ENCODE assay signal across 19 cellular contexts in genomic region chr20:48766205-48766604, GRCh38.
DNase-seq lines count a peak whose midpoint lies in the region; ATAC-seq lines count a peak whose summit lies in the region.
"Had no signal": no experiment of that assay in that cellular context is flagged by ENCODE, and none has a peak within 500 bp of the region (broad histone marks: within the 10 kb centered on the region; RNA-seq: fewer than 3 reads in every experiment).

No MANE protein-coding gene starts in this region.

- CTCF ChIA-PET in CD4-positive, alpha-beta memory T cell (lab: Charles Lee; ENCODE audit: partially characterized antibody), result no interaction called here
- CTCF ChIA-PET in naive thymus-derived CD4-positive, alpha-beta T cell (lab: Charles Lee), result no interaction called here

- no peaks in the 10 kb centered on the region for H3K9me3 ChIP-seq in CD4-positive, alpha-beta memory T cell (ENCODE audit: control insufficient read depth in 1 of 2, low read length in 2 of 2)
- no peaks in the 10 kb centered on the region for H3K9me3 ChIP-seq in naive thymus-derived CD4-positive, alpha-beta T cell (ENCODE audit: control insufficient read depth in 2 of 3, low read length in 3 of 3)

- no peaks in the 10 kb centered on the region for H3K27me3 ChIP-seq in CD4-positive, alpha-beta memory T cell (ENCODE audit: insufficient read depth, low read length)
- H3K27me3 ChIP-seq in naive thymus-derived CD4-positive, alpha-beta T cell (ENCODE audit: control insufficient read depth in 2 of 2, insufficient read depth in 2 of 2, low read length in 2 of 2), result no peaks in the 10 kb centered on the region

- DNase-seq in NCI-H2107 treated with DMSO at 0.1 percent for 48 hours (lab: John Stamatoyannopoulos, UW; ENCODE audit: unreplicated experiment), result peak; percentile 41
- DNase-seq in NCI-H2107 (lab: John Stamatoyannopoulos, UW), result no peak
- no peak for DNase-seq in CD4-positive, alpha-beta memory T cell
- no peak for DNase-seq in naive thymus-derived CD4-positive, alpha-beta T cell
- no peak for DNase-seq in NCI-H1436 (lab: John Stamatoyannopoulos, UW)
- DNase-seq: activated CD4-positive, CD25-positive, alpha-beta regulatory T cell treated with anti-CD3 and anti-CD28 coated beads, Interleukin-2, amount 50 U/mL, for 72 hours; anterior cingulate cortex; C1 segment of cervical spinal cord; DND-41; KG1; NCI-H1092 treated with DMSO at 0.1 percent for 48 hours; NCI-H226; Right ventricle myocardium superior; small intestine had no signal

- H3K27ac ChIP-seq in CD4-positive, alpha-beta memory T cell (ENCODE audit: low read depth, low read length), result peak overlapping the region; percentile 83
- H3K27ac ChIP-seq in naive thymus-derived CD4-positive, alpha-beta T cell (ENCODE audit: low read depth, low read length), result no peak overlapping the region
- H3K27ac ChIP-seq: 22Rv1, parathyroid adenoma had no signal

- peaks cover 56 to 97% (median 82%) of the 10 kb centered on the region in 4 donors for H3K4me1 Mint-ChIP-seq in CD4-positive, alpha-beta memory T cell
- H3K4me1 Mint-ChIP-seq in activated T-helper 17 cell treated with anti-CD3 and anti-CD28 coated beads, Interleukin-2, amount 50 U/mL, for 72 hours, result peaks cover 61% of the 10 kb centered on the region
- H3K4me1 Mint-ChIP-seq in naive thymus-derived CD4-positive, alpha-beta T cell, result peaks cover 31 to 87% (median 47%) of the 10 kb centered on the region in 7 donors

- POLR2A ChIA-PET in CD4-positive, alpha-beta memory T cell (lab: Charles Lee; ENCODE audit: partially characterized antibody), result interaction anchor here (1.1 kb wide), 1 partner anchor 59 kb away, joined by 5 read pairs; no protein-coding TSS in a partner anchor
- POLR2A ChIA-PET in naive thymus-derived CD4-positive, alpha-beta T cell (lab: Charles Lee), result no interaction called here

- peaks cover 23 to 24% of the 10 kb centered on the region in 2 donors for H3K36me3 Mint-ChIP-seq in CD4-positive, alpha-beta memory T cell
- peaks cover 33% of the 10 kb centered on the region for H3K36me3 Mint-ChIP-seq in activated T-helper 17 cell treated with anti-CD3 and anti-CD28 coated beads, Interleukin-2, amount 50 U/mL, for 72 hours (ENCODE audit: low read depth)
- H3K36me3 Mint-ChIP-seq in naive thymus-derived CD4-positive, alpha-beta T cell, result peaks cover 0 to 45% (median 0%) of the 10 kb centered on the region in 5 donors

- H3K4me3 Mint-ChIP-seq in CD4-positive, alpha-beta memory T cell, result peak overlapping the region; percentile 23 to 62 (median 40)
- peak overlapping the region; percentile 56 for H3K4me3 Mint-ChIP-seq in activated T-helper 17 cell treated with anti-CD3 and anti-CD28 coated beads, Interleukin-2, amount 50 U/mL, for 72 hours
- no peak overlapping the region for H3K4me3 Mint-ChIP-seq in naive thymus-derived CD4-positive, alpha-beta T cell

- no peak overlapping the region for H3K4me3 ChIP-seq in CD4-positive, alpha-beta memory T cell (ENCODE audit: low read length in 2 of 2)
- no peak overlapping the region for H3K4me3 ChIP-seq in naive thymus-derived CD4-positive, alpha-beta T cell (ENCODE audit: low read length)

- H3K36me3 ChIP-seq in CD4-positive, alpha-beta memory T cell (ENCODE audit: insufficient read depth, low read length), result no peaks in the 10 kb centered on the region
- H3K36me3 ChIP-seq in naive thymus-derived CD4-positive, alpha-beta T cell (ENCODE audit: control insufficient read depth in 2 of 3, insufficient read depth in 3 of 3, low read length in 3 of 3), result no peaks in the 10 kb centered on the region

- H3K27ac Mint-ChIP-seq in CD4-positive, alpha-beta memory T cell, result peak overlapping the region; percentile 68 to 98 (median 96)
- peak overlapping the region; percentile 79 for H3K27ac Mint-ChIP-seq in activated T-helper 17 cell treated with anti-CD3 and anti-CD28 coated beads, Interleukin-2, amount 50 U/mL, for 72 hours
- peak overlapping the region in 5 of 9 donors; percentile 7 to 95 (median 76) for H3K27ac Mint-ChIP-seq in naive thymus-derived CD4-positive, alpha-beta T cell

- H3K27me3 Mint-ChIP-seq in CD4-positive, alpha-beta memory T cell, result no peaks in the 10 kb centered on the region
- H3K27me3 Mint-ChIP-seq in activated T-helper 17 cell treated with anti-CD3 and anti-CD28 coated beads, Interleukin-2, amount 50 U/mL, for 72 hours, result no peaks in the 10 kb centered on the region
- H3K27me3 Mint-ChIP-seq in naive thymus-derived CD4-positive, alpha-beta T cell, result no peaks in the 10 kb centered on the region

- H3K9me3 Mint-ChIP-seq in CD4-positive, alpha-beta memory T cell, result peaks cover 0 to 4% (median 0%) of the 10 kb centered on the region in 8 donors
- H3K9me3 Mint-ChIP-seq in activated T-helper 17 cell treated with anti-CD3 and anti-CD28 coated beads, Interleukin-2, amount 50 U/mL, for 72 hours, result peaks cover 4% of the 10 kb centered on the region
- peaks cover 0 to 9% (median 0%) of the 10 kb centered on the region in 11 donors for H3K9me3 Mint-ChIP-seq in naive thymus-derived CD4-positive, alpha-beta T cell

- H3K4me1 ChIP-seq in CD4-positive, alpha-beta memory T cell (ENCODE audit: insufficient read depth, low read length), result peaks cover 92% of the 10 kb centered on the region
- peaks cover 37 to 73% of the 10 kb centered on the region in 2 donors for H3K4me1 ChIP-seq in naive thymus-derived CD4-positive, alpha-beta T cell (ENCODE audit: control insufficient read depth in 2 of 2, insufficient read depth in 2 of 2, low read length in 2 of 2)
- H3K4me1 ChIP-seq: parathyroid adenoma had no signal

- no peak for ATAC-seq in activated T-helper 17 cell treated with anti-CD3 and anti-CD28 coated beads, Interleukin-2, amount 50 U/mL, for 72 hours (replicated peaks)
- no peak for ATAC-seq in naive thymus-derived CD4-positive, alpha-beta T cell
- ATAC-seq in GM19463 (IDR thresholded peaks at IDR 0.05; ENCODE audit: unreplicated experiment), result no peak
- no peak for ATAC-seq in GM21447 (IDR thresholded peaks at IDR 0.05; ENCODE audit: unreplicated experiment)

- intact Hi-C loops in CD4-positive, alpha-beta memory T cell (cut with micrococcal nuclease), result no loop called here
- intact Hi-C loops in naive thymus-derived CD4-positive, alpha-beta T cell (cut with micrococcal nuclease), result loop anchor here in 1 of 2 donors (5.0 to 10.0 kb wide), 2 partner anchors 156 to 509 kb away; partner anchors contain the start of genes ARFGEF2 and ZNFX1

Comparison
In these comparisons a context has a peak if more than half of its experiments do, and no peak if none do; other contexts are left out.
1. H3K4me3 Mint-ChIP-seq: peak in CD4-positive, alpha-beta memory T cell (8 of 8) and activated T-helper 17 cell treated with anti-CD3 and anti-CD28 coated beads, Interleukin-2, amount 50 U/mL, for 72 hours (single experiment); none in naive thymus-derived CD4-positive, alpha-beta T cell (0 of 10).
2. Peak in every context shown above with its lines, with median percentiles within 50 percentile points of each other: H3K27ac Mint-ChIP-seq.